ENCODE assay signal across 1 cellular context in the genomic region with DNA sequence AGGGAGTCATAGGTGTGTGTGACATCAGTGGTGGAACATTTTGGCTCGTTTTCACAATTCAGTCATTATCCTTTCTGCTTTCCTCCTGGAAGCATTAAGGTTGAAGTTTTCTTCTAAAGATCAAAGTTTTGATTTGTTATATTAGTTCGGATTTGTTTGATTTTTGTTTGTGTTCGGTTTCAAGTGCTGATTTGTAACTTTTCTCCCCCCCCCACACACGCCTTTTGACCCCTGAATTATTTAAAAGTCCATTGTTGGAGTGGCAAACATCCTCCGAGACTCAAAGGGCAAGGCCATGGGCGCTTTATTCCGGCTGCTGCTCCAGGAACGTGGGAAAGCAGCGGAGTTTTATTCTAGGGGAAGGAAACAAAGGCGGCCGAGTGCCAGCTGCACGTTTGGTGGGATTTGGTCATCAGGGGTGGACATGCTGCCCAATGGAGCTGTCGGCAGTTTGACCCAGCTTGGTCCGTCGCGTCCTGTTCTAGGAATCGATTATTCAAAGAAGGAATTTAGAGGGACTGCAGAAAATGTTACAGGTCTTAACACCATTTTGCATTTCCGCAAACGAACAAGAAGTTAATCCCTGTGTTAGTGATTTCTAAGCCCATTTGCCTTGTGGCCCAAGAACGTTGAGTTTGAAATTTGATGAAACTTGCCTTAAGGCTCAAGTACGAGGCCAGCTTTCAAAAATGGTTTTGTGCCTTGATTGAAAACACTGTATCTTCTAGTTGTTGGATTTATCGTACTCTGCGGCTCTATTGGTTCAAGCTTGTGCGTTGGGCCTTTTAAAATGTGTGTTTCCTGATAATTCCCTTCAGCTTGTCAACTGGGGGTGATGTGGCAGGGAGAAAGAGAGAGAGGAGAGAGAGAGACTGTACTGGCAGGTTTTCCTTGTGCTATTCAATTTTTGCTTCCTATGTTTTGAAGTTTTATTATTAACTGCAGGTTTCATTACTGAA.
A peak's percentile ranks its signal among the peaks of the same experiment; 100 is the strongest.
TF ChIP-seq lines count a peak whose summit lies in the region.

No MANE protein-coding gene starts in this region.

TF ChIP-seq in GM12878, 131 proteins besides CTCF, POLR2A, EP300 and RAD21:
- TF ChIP-seq FOXM1 (IDR thresholded peaks at IDR 0.05; ENCODE audit: low read depth, low read length) (no peak), GABPA (IDR thresholded peaks at IDR 0.05; ENCODE audit: low read depth) (0 out of 2 replicates have a peak, but pooled peaks have one; percentile 7)
